Comparison of ENCODE assay signal across 25 cellular contexts in the genomic region with DNA sequence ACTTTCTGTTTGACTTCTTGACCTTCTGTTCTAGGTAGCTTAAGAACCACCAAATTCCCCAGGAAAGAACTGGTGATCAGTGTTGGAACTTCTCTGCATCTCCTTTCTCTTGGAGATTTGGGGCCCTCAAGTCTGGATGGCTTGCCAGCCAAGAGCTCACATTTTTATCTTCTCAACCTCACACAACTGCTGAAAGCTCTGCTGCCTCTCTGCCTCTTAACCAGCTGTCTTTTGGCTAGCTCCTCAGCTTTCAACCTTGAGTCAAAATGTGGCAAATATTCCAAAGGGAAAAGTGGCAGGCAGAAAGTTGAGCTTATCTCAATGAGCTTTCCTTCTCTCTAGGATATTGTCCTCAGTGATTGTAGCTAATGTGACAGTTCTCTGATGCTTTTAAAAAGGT.
"Had no signal": no experiment of that assay in that cellular context is flagged by ENCODE, and none has a peak within 500 bp of the region (broad histone marks: within the 10 kb centered on the region; RNA-seq: fewer than 3 reads in every experiment).

No MANE protein-coding gene starts in this region.

- H3K36me3 Mint-ChIP-seq: activated naive CD8-positive, alpha-beta T cell treated with anti-CD3 and anti-CD28 coated beads for 36 hours had no signal

- H3K27ac Mint-ChIP-seq: activated CD4-positive, alpha-beta memory T cell treated with anti-CD3 and anti-CD28 coated beads, Interleukin-2, amount 10 ng/mL, durations not matched to agents 7 days and 5 days; activated CD4-positive, alpha-beta T cell treated with anti-CD3 and anti-CD28 coated beads for 36 hours; activated CD4-positive, alpha-beta T cell treated with anti-CD3 and anti-CD28 coated beads, Interleukin-2, amount 10 ng/mL, durations not matched to agents 24 days and 14 days; activated naive CD8-positive, alpha-beta T cell treated with anti-CD3 and anti-CD28 coated beads for 36 hours; activated naive CD8-positive, alpha-beta T cell treated with anti-CD3 and anti-CD28 coated beads, Interleukin-2, amount 50 U/mL, for 24 hours; activated T-cell treated with anti-CD3 and anti-CD28 coated beads, Interleukin-2, amount 50 U/mL, for 24 hours; activated T-cell treated with anti-CD3 and anti-CD28 coated beads, Interleukin-2, amount 50 U/mL, for 72 hours; endodermal cell had no signal

- H3K9me3 Mint-ChIP-seq: activated CD4-positive, alpha-beta memory T cell treated with anti-CD3 and anti-CD28 coated beads, Interleukin-2, amount 10 ng/mL, durations not matched to agents 7 days and 5 days; activated CD4-positive, alpha-beta T cell treated with anti-CD3 and anti-CD28 coated beads, Interleukin-2, amount 10 ng/mL, durations not matched to agents 24 days and 14 days; activated naive CD8-positive, alpha-beta T cell treated with anti-CD3 and anti-CD28 coated beads for 36 hours; activated naive CD8-positive, alpha-beta T cell treated with anti-CD3 and anti-CD28 coated beads, Interleukin-2, amount 50 U/mL, for 24 hours; activated T-cell treated with anti-CD3 and anti-CD28 coated beads, Interleukin-2, amount 50 U/mL, for 24 hours; endodermal cell had no signal

- H3K4me3 Mint-ChIP-seq: activated CD4-positive, alpha-beta memory T cell treated with anti-CD3 and anti-CD28 coated beads, Interleukin-2, amount 10 ng/mL, durations not matched to agents 7 days and 5 days; activated CD4-positive, alpha-beta T cell treated with anti-CD3 and anti-CD28 coated beads for 36 hours; activated CD4-positive, alpha-beta T cell treated with anti-CD3 and anti-CD28 coated beads, Interleukin-2, amount 10 ng/mL, durations not matched to agents 24 days and 14 days; activated naive CD8-positive, alpha-beta T cell treated with anti-CD3 and anti-CD28 coated beads for 36 hours; activated naive CD8-positive, alpha-beta T cell treated with anti-CD3 and anti-CD28 coated beads, Interleukin-2, amount 50 U/mL, for 24 hours; activated T-cell treated with anti-CD3 and anti-CD28 coated beads, Interleukin-2, amount 50 U/mL, for 24 hours; activated T-cell treated with anti-CD3 and anti-CD28 coated beads, Interleukin-2, amount 50 U/mL, for 72 hours; endodermal cell had no signal

- ATAC-seq: activated CD4-positive, alpha-beta T cell treated with anti-CD3 and anti-CD28 coated beads for 36 hours; activated naive CD8-positive, alpha-beta T cell treated with anti-CD3 and anti-CD28 coated beads, Interleukin-2, amount 50 U/mL, for 24 hours; activated T-cell treated with anti-CD3 and anti-CD28 coated beads, Interleukin-2, amount 50 U/mL, for 72 hours; body of pancreas had no signal

- DNase-seq: activated CD4-positive, alpha-beta memory T cell treated with anti-CD3 and anti-CD28 coated beads, Interleukin-2, amount 10 ng/mL, durations not matched to agents 7 days and 5 days; activated CD4-positive, alpha-beta T cell treated with anti-CD3 and anti-CD28 coated beads for 36 hours; activated CD4-positive, alpha-beta T cell treated with anti-CD3 and anti-CD28 coated beads, Interleukin-2, amount 10 ng/mL, durations not matched to agents 24 days and 14 days; activated CD4-positive, alpha-beta T cell treated with anti-CD3 and anti-CD28 coated beads, Interleukin-2, amount 50 U/mL, for 4 hours; activated CD4-positive, CD25-positive, alpha-beta regulatory T cell; activated CD4-positive, CD25-positive, alpha-beta regulatory T cell treated with anti-CD3 and anti-CD28 coated beads, Interleukin-2, amount 50 U/mL, for 72 hours; activated CD8-positive, alpha-beta memory T cell treated with anti-CD3 and anti-CD28 coated beads, Interleukin-2, amount 50 U/mL, for 48 hours; activated effector memory CD4-positive, alpha-beta T cell treated with Interleukin-2 at 50 U/mL for 16 hours; activated gamma-delta T cell treated with Interleukin-2 at 50 U/mL for 16 hours; activated naive CD4-positive, alpha-beta T cell treated with anti-CD3 and anti-CD28 coated beads, Interleukin-2, amount 50 U/mL, for 16 hours; activated naive CD4-positive, alpha-beta T cell treated with Interleukin-2 at 50 U/mL for 16 hours; activated naive CD8-positive, alpha-beta T cell treated with anti-CD3 and anti-CD28 coated beads for 36 hours; activated naive CD8-positive, alpha-beta T cell treated with anti-CD3 and anti-CD28 coated beads, Interleukin-2, amount 50 U/mL, for 24 hours; activated T-cell treated with anti-CD3 and anti-CD28 coated beads for 4 hours; activated T-cell treated with anti-CD3 and anti-CD28 coated beads, Interleukin-2, amount 50 U/mL, for 24 hours; activated T-cell treated with anti-CD3 and anti-CD28 coated beads, Interleukin-2, amount 50 U/mL, for 72 hours; amygdala; aorta; body of pancreas; caudate nucleus; colonic mucosa; effector memory CD4-positive, alpha-beta T cell; endodermal cell; foreskin fibroblast; T-helper 2 cell had no signal
